1 cellular context compared by ENCODE assay signal in the genomic region with DNA sequence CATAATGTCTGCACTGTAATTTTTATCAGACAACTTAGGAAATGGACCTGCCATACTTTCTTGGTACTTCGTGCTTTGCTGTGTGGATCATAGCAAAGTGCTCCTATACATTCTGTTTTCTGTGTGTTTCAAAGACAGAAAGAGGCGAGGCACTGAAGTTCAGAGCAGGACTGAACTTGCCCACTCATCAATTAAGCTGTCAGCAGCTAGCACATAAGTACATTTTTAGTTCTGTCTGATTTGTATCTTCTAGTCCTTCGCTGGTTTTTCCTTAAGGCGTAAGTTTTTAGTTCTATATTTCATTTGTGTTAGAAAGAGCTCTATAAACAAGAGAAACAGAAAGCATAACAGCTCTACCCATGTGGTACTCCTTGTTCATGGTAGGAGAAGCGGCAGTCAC.
TF ChIP-seq lines count a peak whose summit lies in the region.

No MANE protein-coding gene starts in this region.

TF ChIP-seq in K562, 482 proteins besides CTCF, POLR2A, EP300 and RAD21 (continued from another document and continues in another):
- peak; percentile 49 for TF ChIP-seq PBX2 (CRISPR knock-in tag; IDR thresholded peaks at IDR 0.05; ENCODE audit: low read depth)
- peak; percentile 99 for TF ChIP-seq PBX2 (tag; conservative IDR thresholded peaks at IDR 0.05; ENCODE audit: low read depth)
- TF ChIP-seq IRF2 (CRISPR knock-in tag; IDR thresholded peaks at IDR 0.05) = no peak
- no peak for TF ChIP-seq ZNF408 (CRISPR knock-in tag; IDR thresholded peaks at IDR 0.05; ENCODE audit: low read depth)
- TF ChIP-seq NR2C2 (CRISPR knock-in tag; IDR thresholded peaks at IDR 0.05) = no peak
- TF ChIP-seq NR2C2 (tag; IDR thresholded peaks at IDR 0.05) = peak; percentile 30; the same call in 1 of the 2 replicates
- TF ChIP-seq CHD1 (IDR thresholded peaks at IDR 0.05; ENCODE audit: low read length) = peak; percentile 68
- TF ChIP-seq HDGF (IDR thresholded peaks at IDR 0.05) = no peak
- TF ChIP-seq TCF3 (CRISPR knock-in tag; IDR thresholded peaks at IDR 0.05) = 0 out of 2 replicates have a peak, but pooled peaks have one; percentile 9
- TF ChIP-seq, protein P1, sequence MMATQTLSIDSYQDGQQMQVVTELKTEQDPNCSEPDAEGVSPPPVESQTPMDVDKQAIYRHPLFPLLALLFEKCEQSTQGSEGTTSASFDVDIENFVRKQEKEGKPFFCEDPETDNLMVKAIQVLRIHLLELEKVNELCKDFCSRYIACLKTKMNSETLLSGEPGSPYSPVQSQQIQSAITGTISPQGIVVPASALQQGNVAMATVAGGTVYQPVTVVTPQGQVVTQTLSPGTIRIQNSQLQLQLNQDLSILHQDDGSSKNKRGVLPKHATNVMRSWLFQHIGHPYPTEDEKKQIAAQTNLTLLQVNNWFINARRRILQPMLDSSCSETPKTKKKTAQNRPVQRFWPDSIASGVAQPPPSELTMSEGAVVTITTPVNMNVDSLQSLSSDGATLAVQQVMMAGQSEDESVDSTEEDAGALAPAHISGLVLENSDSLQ (IDR thresholded peaks at IDR 0.05) = peak; percentile 85
- TF ChIP-seq, protein P2, sequence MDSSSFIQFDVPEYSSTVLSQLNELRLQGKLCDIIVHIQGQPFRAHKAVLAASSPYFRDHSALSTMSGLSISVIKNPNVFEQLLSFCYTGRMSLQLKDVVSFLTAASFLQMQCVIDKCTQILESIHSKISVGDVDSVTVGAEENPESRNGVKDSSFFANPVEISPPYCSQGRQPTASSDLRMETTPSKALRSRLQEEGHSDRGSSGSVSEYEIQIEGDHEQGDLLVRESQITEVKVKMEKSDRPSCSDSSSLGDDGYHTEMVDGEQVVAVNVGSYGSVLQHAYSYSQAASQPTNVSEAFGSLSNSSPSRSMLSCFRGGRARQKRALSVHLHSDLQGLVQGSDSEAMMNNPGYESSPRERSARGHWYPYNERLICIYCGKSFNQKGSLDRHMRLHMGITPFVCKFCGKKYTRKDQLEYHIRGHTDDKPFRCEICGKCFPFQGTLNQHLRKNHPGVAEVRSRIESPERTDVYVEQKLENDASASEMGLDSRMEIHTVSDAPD (CRISPR knock-in tag; IDR thresholded peaks at IDR 0.05) = no peak
- no peak for TF ChIP-seq PATZ1 (CRISPR knock-in tag; IDR thresholded peaks at IDR 0.05; ENCODE audit: borderline replicate concordance)
- peak; percentile 39; the same call in 1 of the 2 replicates for TF ChIP-seq ELF2 (CRISPR knock-in tag; IDR thresholded peaks at IDR 0.05)
- TF ChIP-seq, protein P3, sequence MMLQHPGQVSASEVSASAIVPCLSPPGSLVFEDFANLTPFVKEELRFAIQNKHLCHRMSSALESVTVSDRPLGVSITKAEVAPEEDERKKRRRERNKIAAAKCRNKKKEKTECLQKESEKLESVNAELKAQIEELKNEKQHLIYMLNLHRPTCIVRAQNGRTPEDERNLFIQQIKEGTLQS (IDR thresholded peaks at IDR 0.05) = no peak
- TF ChIP-seq, protein P3 (CRISPR knock-in tag; conservative IDR thresholded peaks at IDR 0.05) = peak; percentile 36; the same call in 1 of the 2 replicates
- TF ChIP-seq C11orf30 (IDR thresholded peaks at IDR 0.05; ENCODE audit: low read depth) = peak; percentile 86
- TF ChIP-seq MIER1 (IDR thresholded peaks at IDR 0.05; ENCODE audit: low read depth) = no peak
- TF ChIP-seq GABPB2 (CRISPR knock-in tag; conservative IDR thresholded peaks at IDR 0.05) = no peak
- no peak for TF ChIP-seq RNF219 (CRISPR knock-in tag; IDR thresholded peaks at IDR 0.05)
- peak; percentile 71; the same call in 1 of the 2 replicates for TF ChIP-seq MEF2D (tag; conservative IDR thresholded peaks at IDR 0.05; ENCODE audit: low read depth)
- TF ChIP-seq ZNF507 (tag; conservative IDR thresholded peaks at IDR 0.05) = 0 out of 2 replicates have a peak, but pooled peaks have one; percentile 14
- TF ChIP-seq ZNF583 (CRISPR knock-in tag; IDR thresholded peaks at IDR 0.05) = no peak
- no peak for TF ChIP-seq PCBP2 (IDR thresholded peaks at IDR 0.05; ENCODE audit: low read depth, low read length, poor library complexity, severe bottlenecking)
- peak; percentile 39 for TF ChIP-seq MAFK (IDR thresholded peaks at IDR 0.05; ENCODE audit: low read length)
- peak; percentile 40; the same call in 1 of the 2 replicates for TF ChIP-seq RNF2 (IDR thresholded peaks at IDR 0.05)
- TF ChIP-seq MEIS2 (IDR thresholded peaks at IDR 0.05; ENCODE audit: partially characterized antibody) = peak; percentile 99
- no peak for TF ChIP-seq NR2F6 (CRISPR knock-in tag; IDR thresholded peaks at IDR 0.05)
- TF ChIP-seq ZNF778 (CRISPR knock-in tag; IDR thresholded peaks at IDR 0.05) = no peak
- TF ChIP-seq UBTF (IDR thresholded peaks at IDR 0.05; ENCODE audit: borderline replicate concordance in 1 of 2, low read depth in 2 of 2, low read length in 2 of 2) = no peak
- 0 out of 2 replicates have a peak, but pooled peaks have one; percentile 34 for TF ChIP-seq ZNF175 (CRISPR knock-in tag; IDR thresholded peaks at IDR 0.05; ENCODE audit: low read depth)
- peak in 1 of 2 experiments; percentile 14; a peak in 1 of 4 replicates for TF ChIP-seq RCOR1 (IDR thresholded peaks at IDR 0.05; ENCODE audit: borderline replicate concordance in 1 of 2, low read depth in 2 of 2, low read length in 2 of 2)
- TF ChIP-seq ZNF184 (CRISPR knock-in tag; IDR thresholded peaks at IDR 0.05) = no peak
